Comparison of ENCODE assay signal across 10 cellular contexts in genomic region chr17:79026345-79027273, GRCh38. TPM values are rescaled to one million over a fixed set of nuclear protein-coding genes. Genes with fewer than 3 reads are reported as not detected.
DNase-seq lines count a peak whose midpoint lies in the region; ATAC-seq lines count a peak whose summit lies in the region.
"Had no signal": no experiment of that assay in that cellular context is flagged by ENCODE, and none has a peak within 500 bp of the region (broad histone marks: within the 10 kb centered on the region; RNA-seq: fewer than 3 reads in every experiment).

No MANE protein-coding gene starts in this region.

- CTCF ChIA-PET in CD8-positive, alpha-beta memory T cell (lab: Charles Lee), result interaction anchor here (0.6 to 2.3 kb wide), 3 partner anchors 10 to 1076 kb away, joined by 3 to 6 read pairs (median 3); no protein-coding TSS in a partner anchor

- H3K27ac ChIP-seq in CD8-positive, alpha-beta memory T cell (ENCODE audit: low read depth, low read length), result no peak overlapping the region
- H3K27ac ChIP-seq: neutrophil had no signal

- H3K27me3 Mint-ChIP-seq in CD8-positive, alpha-beta memory T cell, result peaks cover 19 to 56% of the 10 kb centered on the region in 2 donors

- no peaks in the 10 kb centered on the region; the same call in 1 of the 2 replicates for H3K27me3 ChIP-seq in HAP-1 (ENCODE audit: low read depth)
- H3K27me3 ChIP-seq in CD8-positive, alpha-beta memory T cell (ENCODE audit: insufficient read depth, low read length, poor library complexity, severe bottlenecking), result peaks cover 11% of the 10 kb centered on the region

- POLR2A ChIA-PET in CD8-positive, alpha-beta memory T cell (lab: Charles Lee), result no interaction called here

- H3K9me3 Mint-ChIP-seq in CD8-positive, alpha-beta memory T cell, result no peaks in the 10 kb centered on the region

- H3K4me1 ChIP-seq in HAP-1, result peaks cover 7% of the 10 kb centered on the region; the same call in 1 of the 2 replicates
- H3K4me1 ChIP-seq in CD8-positive, alpha-beta memory T cell (ENCODE audit: insufficient read depth, low read length), result peaks cover 4% of the 10 kb centered on the region

- H3K4me3 Mint-ChIP-seq in CD8-positive, alpha-beta memory T cell, result peak overlapping the region in 2 of 7 donors; percentile 26 to 40

- H3K36me3 ChIP-seq in HAP-1 (replicated peaks), result no peaks in the 10 kb centered on the region
- no peaks in the 10 kb centered on the region for H3K36me3 ChIP-seq in CD8-positive, alpha-beta memory T cell (ENCODE audit: insufficient read depth, low read length)
- H3K36me3 ChIP-seq: neutrophil had no signal

- no peaks in the 10 kb centered on the region for H3K36me3 Mint-ChIP-seq in CD8-positive, alpha-beta memory T cell

- in situ Hi-C loops in HAP-1 (cut with MboI; ENCODE audit: low sequenced_read_pairs), result no loop called here

- ATAC-seq in HG03520 (IDR thresholded peaks at IDR 0.05; ENCODE audit: unreplicated experiment), result no peak

- peaks cover 8 to 12% (median 9%) of the 10 kb centered on the region in 3 donors for H3K4me1 Mint-ChIP-seq in CD8-positive, alpha-beta memory T cell

- H3K9me3 ChIP-seq in HAP-1, result no peaks in the 10 kb centered on the region
- no peaks in the 10 kb centered on the region for H3K9me3 ChIP-seq in CD8-positive, alpha-beta memory T cell (ENCODE audit: low read length)
- H3K9me3 ChIP-seq: neutrophil had no signal

- DNase-seq in DMS53 treated with DMSO at 0.1 percent for 48 hours (lab: John Stamatoyannopoulos, UW; ENCODE audit: unreplicated experiment) (peak; percentile 75), RPMI7951 (ENCODE audit: low read depth) (peak; percentile 91), fibroblast of the conjunctiva (ENCODE audit: low read depth) (peak; percentile 55), renal cortical epithelial cell (ENCODE audit: low read depth) (peak; percentile 60), HAP-1 (ENCODE audit: low spot score in 2 of 2) (no peak), NAMALWA (ENCODE audit: low spot score) (no peak)
- no peak for DNase-seq in CD8-positive, alpha-beta memory T cell
- DNase-seq: activated effector memory CD4-positive, alpha-beta T cell treated with Interleukin-2 at 50 U/mL for 16 hours had no signal

- peak overlapping the region in 2 of 8 donors; percentile 31 to 72 for H3K27ac Mint-ChIP-seq in CD8-positive, alpha-beta memory T cell

- no peak overlapping the region for H3K4me3 ChIP-seq in HAP-1
- H3K4me3 ChIP-seq in CD8-positive, alpha-beta memory T cell (ENCODE audit: low read length), result no peak overlapping the region

RNA-seq across cellular contexts. Expression of gene C1QTNF1, which starts 2.6 kb away (rescaled TPM):
- 31.8 and 45.7 TPM in 2 replicates for total RNA-seq in RPMI7951 (2014; rRNA removed; shearing (Covaris generic))
- total RNA-seq in renal cortical epithelial cell, result 26.1 and 34.9 TPM in 2 replicates
- under 1 TPM in 1 of 2 experiments, not detected in 1; 0.22 TPM for total RNA-seq in CD8-positive, alpha-beta memory T cell
- polyA plus RNA-seq in CD8-positive, alpha-beta memory T cell, result not detected

RNA-seq across cellular contexts. Expression of gene CANT1, which starts 17.0 kb away (rescaled TPM):
- total RNA-seq in RPMI7951 (2014; rRNA removed; shearing (Covaris generic)), result 39.2 and 43.6 TPM in 2 replicates
- 52.3 and 84.5 TPM in 2 replicates for total RNA-seq in renal cortical epithelial cell
- total RNA-seq in CD8-positive, alpha-beta memory T cell, result 10 to 100 TPM; 45.5 to 47.3 TPM
- 13.4 TPM for polyA plus RNA-seq in CD8-positive, alpha-beta memory T cell

RNA-seq across cellular contexts. Expression of gene LGALS3BP, which starts 46.9 kb away (rescaled TPM):
- 524 and 575 TPM in 2 replicates for total RNA-seq in RPMI7951 (2014; rRNA removed; shearing (Covaris generic))
- 390 and 548 TPM in 2 replicates for total RNA-seq in renal cortical epithelial cell
- 1 to 10 TPM; 8.6 to 9.1 TPM for total RNA-seq in CD8-positive, alpha-beta memory T cell
- 23.1 TPM for polyA plus RNA-seq in CD8-positive, alpha-beta memory T cell

RNA-seq across cellular contexts. Expression of gene ENGASE, which starts 48.0 kb away (rescaled TPM):
- 3.7 and 4.1 TPM in 2 replicates for total RNA-seq in RPMI7951 (2014; rRNA removed; shearing (Covaris generic))
- total RNA-seq in renal cortical epithelial cell, result 4.3 and 18.1 TPM in 2 replicates
- 10 to 100 TPM; 33.2 to 38.3 TPM for total RNA-seq in CD8-positive, alpha-beta memory T cell
- polyA plus RNA-seq in CD8-positive, alpha-beta memory T cell, result 3.5 TPM

Comparison
In these comparisons a context has a peak if more than half of its experiments do, and no peak if none do; other contexts are left out.
1. DNase-seq: peak in DMS53 treated with DMSO at 0.1 percent for 48 hours (single experiment), RPMI7951 (single experiment), fibroblast of the conjunctiva (single experiment) and renal cortical epithelial cell (single experiment); none in HAP-1 (0 of 2), NAMALWA (single experiment) and CD8-positive, alpha-beta memory T cell (0 of 5).
2. RNA of gene C1QTNF1, which starts 2.6 kb away (total RNA-seq): 31.8 to 45.7 TPM in RPMI7951 and 26.1 to 34.9 TPM in renal cortical epithelial cell; 0.22 TPM in CD8-positive, alpha-beta memory T cell; every median in the first group is over 10 times any median in the second.
3. RNA of gene LGALS3BP, which starts 46.9 kb away (total RNA-seq): 390 to 548 TPM in renal cortical epithelial cell and 524 to 575 TPM in RPMI7951; 8.6 to 9.1 TPM in CD8-positive, alpha-beta memory T cell; every median in the first group is over 10 times any median in the second.